In the genomic region with DNA sequence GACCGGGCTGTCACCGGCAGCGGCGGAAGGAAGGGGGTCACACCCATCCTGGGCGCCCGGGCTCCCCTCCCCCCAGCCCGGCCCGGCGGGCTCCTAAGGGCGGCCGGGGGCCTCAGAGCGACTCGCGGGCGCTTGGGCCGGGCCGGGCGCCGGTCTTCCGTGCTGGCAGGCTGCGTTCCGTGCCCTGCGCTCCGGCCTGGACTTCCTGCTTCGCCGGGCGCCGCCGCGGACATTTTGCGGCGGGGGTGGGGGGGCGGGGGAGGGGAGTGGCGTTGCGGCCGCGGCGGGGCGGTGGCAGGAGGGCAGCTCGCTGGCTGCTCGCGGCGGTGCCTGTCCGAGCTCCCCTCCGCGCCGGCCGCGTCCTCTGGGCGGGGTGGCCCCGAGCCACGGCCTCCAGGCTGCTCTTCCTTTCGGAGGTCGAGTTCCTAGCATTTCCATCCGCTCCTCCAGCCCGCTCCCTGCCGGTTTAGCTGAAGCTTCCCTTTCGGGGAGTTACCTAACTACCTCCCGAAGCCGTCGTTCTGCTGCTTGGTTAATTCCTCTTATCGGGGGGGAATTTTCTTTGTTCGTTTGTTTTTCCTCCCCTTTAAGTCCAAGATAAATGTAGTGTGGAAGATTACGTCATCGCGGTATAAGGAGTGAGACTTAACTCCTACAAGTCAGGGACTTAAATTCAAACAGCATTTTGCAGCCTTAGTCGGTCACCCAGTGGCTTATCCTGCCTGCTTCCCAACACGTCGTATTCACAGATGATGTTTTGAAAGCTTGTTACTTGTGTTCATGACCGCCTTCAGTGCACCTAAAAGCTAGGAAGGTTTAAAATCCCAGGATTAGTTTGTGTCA, we compare ENCODE assay signal across 1 cellular context.
TF ChIP-seq lines count a peak whose summit lies in the region.

No MANE protein-coding gene starts in this region.

TF ChIP-seq in SK-N-SH treated with all-trans-retinoic acid at 6 μM for 48 hours, 23 proteins besides CTCF, POLR2A, EP300 and RAD21 (continued from another document):
- TF ChIP-seq BACH2 (CRISPR knock-in tag; IDR thresholded peaks at IDR 0.05; ENCODE audit: borderline replicate concordance) (0 out of 2 replicates have a peak, but pooled peaks have one; percentile 40), ZFP30 (CRISPR knock-in tag; IDR thresholded peaks at IDR 0.05) (no peak), ARNTL (CRISPR knock-in tag; IDR thresholded peaks at IDR 0.05; ENCODE audit: borderline replicate concordance, low read depth) (no peak), SNAI2 (CRISPR knock-in tag; IDR thresholded peaks at IDR 0.05) (no peak), OSR1 (CRISPR knock-in tag; IDR thresholded peaks at IDR 0.05) (no peak), ZNF70 (CRISPR knock-in tag; IDR thresholded peaks at IDR 0.05) (no peak), CSDC2 (CRISPR knock-in tag; IDR thresholded peaks at IDR 0.05) (0 out of 2 replicates have a peak, but pooled peaks have one; percentile 70)
- TF ChIP-seq, protein P1, sequence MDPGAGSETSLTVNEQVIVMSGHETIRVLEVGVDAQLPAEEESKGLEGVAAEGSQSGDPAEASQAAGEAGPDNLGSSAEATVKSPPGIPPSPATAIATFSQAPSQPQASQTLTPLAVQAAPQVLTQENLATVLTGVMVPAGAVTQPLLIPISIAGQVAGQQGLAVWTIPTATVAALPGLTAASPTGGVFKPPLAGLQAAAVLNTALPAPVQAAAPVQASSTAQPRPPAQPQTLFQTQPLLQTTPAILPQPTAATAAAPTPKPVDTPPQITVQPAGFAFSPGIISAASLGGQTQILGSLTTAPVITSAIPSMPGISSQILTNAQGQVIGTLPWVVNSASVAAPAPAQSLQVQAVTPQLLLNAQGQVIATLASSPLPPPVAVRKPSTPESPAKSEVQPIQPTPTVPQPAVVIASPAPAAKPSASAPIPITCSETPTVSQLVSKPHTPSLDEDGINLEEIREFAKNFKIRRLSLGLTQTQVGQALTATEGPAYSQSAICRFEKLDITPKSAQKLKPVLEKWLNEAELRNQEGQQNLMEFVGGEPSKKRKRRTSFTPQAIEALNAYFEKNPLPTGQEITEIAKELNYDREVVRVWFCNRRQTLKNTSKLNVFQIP (CRISPR knock-in tag; IDR thresholded peaks at IDR 0.05; ENCODE audit: borderline replicate concordance, low read depth), result no peak
